Comparison of ENCODE assay signal across 10 cellular contexts in genomic region chr18:48804856-48805610, GRCh38.
DNase-seq lines count a peak whose midpoint lies in the region; ATAC-seq and TF ChIP-seq lines count a peak whose summit lies in the region.
"Had no signal": no experiment of that assay in that cellular context is flagged by ENCODE, and none has a peak within 500 bp of the region (broad histone marks: within the 10 kb centered on the region; RNA-seq: fewer than 3 reads in every experiment).

No MANE protein-coding gene starts in this region.

- no peak overlapping the region for H3K4me3 Mint-ChIP-seq in endodermal cell

- DNase-seq in right atrium auricular region (ENCODE audit: low spot score) (peak; percentile 54), heart right ventricle (no peak), endodermal cell (peak; percentile 32), sigmoid colon (peak; percentile 42), SIG-M5 treated with dmso at 0.1 percent for 504 hours (lab: John Stamatoyannopoulos, UW; ENCODE audit: unreplicated experiment) (no peak), NCI-H1436 treated with DMSO at 0.1 percent for 48 hours (lab: John Stamatoyannopoulos, UW) (no peak)
- DNase-seq in effector CD8-positive, alpha-beta T cell (lab: John Stamatoyannopoulos, UW), result no peak
- DNase-seq: AML-193, esophagus squamous epithelium had no signal

- no peaks in the 10 kb centered on the region for H3K36me3 ChIP-seq in right atrium auricular region
- no peaks in the 10 kb centered on the region for H3K36me3 ChIP-seq in heart right ventricle
- peaks cover 17% of the 10 kb centered on the region for H3K36me3 ChIP-seq in endodermal cell (ENCODE audit: control insufficient read depth, insufficient read depth, low read length)
- H3K36me3 ChIP-seq in sigmoid colon, result peaks cover 0 to 40% (median 7%) of the 10 kb centered on the region in 4 donors

- 95 to 96% methylated on average over 11 of the region's 11 CpGs for whole genome bisulfite sequencing in heart right ventricle, 2 donors
- 91 to 95% methylated on average over 5 to 11 of the region's 11 CpGs for WGBS in endodermal cell (ENCODE audit: insufficient coverage in 1 of 2, insufficient read length in 1 of 2), 2 experiments
- WGBS in sigmoid colon, 2 donors, result 96 to 97% methylated on average over 11 of the region's 11 CpGs

- no peak overlapping the region for H3K27ac Mint-ChIP-seq in endodermal cell

- peaks cover 10% of the 10 kb centered on the region for H3K36me3 Mint-ChIP-seq in endodermal cell (ENCODE audit: low read depth)

- no peak for TF ChIP-seq CTCF in right atrium auricular region (IDR thresholded peaks at IDR 0.05)
- TF ChIP-seq CTCF in heart right ventricle (IDR thresholded peaks at IDR 0.05), result no peak
- TF ChIP-seq CTCF in endodermal cell (conservative IDR thresholded peaks at IDR 0.05), result no peak
- TF ChIP-seq CTCF in sigmoid colon (IDR thresholded peaks at IDR 0.05), result no peak

- H3K9me3 ChIP-seq in right atrium auricular region, result no peaks in the 10 kb centered on the region
- H3K9me3 ChIP-seq in heart right ventricle, result no peaks in the 10 kb centered on the region
- no peaks in the 10 kb centered on the region for H3K9me3 ChIP-seq in endodermal cell (ENCODE audit: control insufficient read depth, low read length)
- H3K9me3 ChIP-seq in sigmoid colon, result no peaks in the 10 kb centered on the region
- H3K9me3 ChIP-seq: esophagus squamous epithelium had no signal

- TF ChIP-seq EP300 in sigmoid colon (IDR thresholded peaks at IDR 0.05), result no peak

- H3K4me1 ChIP-seq in right atrium auricular region (peaks cover 0 to 82% of the 10 kb centered on the region in 2 donors), heart right ventricle (peaks cover 24 to 92% (median 68%) of the 10 kb centered on the region in 9 donors), endodermal cell (ENCODE audit: control insufficient read depth, insufficient read depth, low read length) (peaks cover 21% of the 10 kb centered on the region), sigmoid colon (no peaks in the 10 kb centered on the region)

- H3K27me3 Mint-ChIP-seq in endodermal cell (ENCODE audit: insufficient read depth), result no peaks in the 10 kb centered on the region

- no peaks in the 10 kb centered on the region for H3K9me3 Mint-ChIP-seq in endodermal cell

- intact Hi-C loops in heart right ventricle (cut with DNase I), result loop anchor here in 1 of 10 donors (10.0 kb wide), 1 partner anchor 60 kb away; no protein-coding TSS in a partner anchor
- intact Hi-C loops in sigmoid colon (cut with DNase I), result no loop called here

- H3K27me3 ChIP-seq in right atrium auricular region (no peaks in the 10 kb centered on the region), heart right ventricle (no peaks in the 10 kb centered on the region), endodermal cell (ENCODE audit: control insufficient read depth, insufficient read depth, low read length, poor library complexity, severe bottlenecking) (no peaks in the 10 kb centered on the region), sigmoid colon (no peaks in the 10 kb centered on the region)
- H3K27me3 ChIP-seq: esophagus squamous epithelium had no signal

- no peak overlapping the region for H3K9ac ChIP-seq in endodermal cell (ENCODE audit: extremely low read depth, low read length, poor library complexity, severe bottlenecking)

- peaks cover 20% of the 10 kb centered on the region for H3K4me1 Mint-ChIP-seq in endodermal cell

- peak overlapping the region; percentile 80 to 90 for H3K27ac ChIP-seq in right atrium auricular region
- H3K27ac ChIP-seq in heart right ventricle, result peak overlapping the region in 5 of 10 donors; percentile 24 to 84 (median 75)
- H3K27ac ChIP-seq in endodermal cell (ENCODE audit: low read depth, low read length), result no peak overlapping the region
- no peak overlapping the region for H3K27ac ChIP-seq in sigmoid colon

- H3K4me3 ChIP-seq in right atrium auricular region (no peak overlapping the region), heart right ventricle (no peak overlapping the region), endodermal cell (ENCODE audit: low read length) (no peak overlapping the region), sigmoid colon (no peak overlapping the region)
- H3K4me3 ChIP-seq: esophagus squamous epithelium had no signal

- ATAC-seq in heart right ventricle (no peak), GM21717 (IDR thresholded peaks at IDR 0.05; ENCODE audit: unreplicated experiment) (no peak)

- TF ChIP-seq POLR2A in sigmoid colon (IDR thresholded peaks at IDR 0.05), result no peak

Comparison
In these comparisons a context has a peak if more than half of its experiments do, and no peak if none do; other contexts are left out.
1. DNase-seq: peak in right atrium auricular region (single experiment), endodermal cell (single experiment) and sigmoid colon (single experiment); none in heart right ventricle (0 of 2), SIG-M5 treated with dmso at 0.1 percent for 504 hours (single experiment), effector CD8-positive, alpha-beta T cell (single experiment) and NCI-H1436 treated with DMSO at 0.1 percent for 48 hours (single experiment).
2. H3K27ac ChIP-seq: peak in right atrium auricular region (2 of 2); none in endodermal cell (single experiment) and sigmoid colon (0 of 4).